8 cellular contexts compared by ENCODE assay signal in the genomic region with DNA sequence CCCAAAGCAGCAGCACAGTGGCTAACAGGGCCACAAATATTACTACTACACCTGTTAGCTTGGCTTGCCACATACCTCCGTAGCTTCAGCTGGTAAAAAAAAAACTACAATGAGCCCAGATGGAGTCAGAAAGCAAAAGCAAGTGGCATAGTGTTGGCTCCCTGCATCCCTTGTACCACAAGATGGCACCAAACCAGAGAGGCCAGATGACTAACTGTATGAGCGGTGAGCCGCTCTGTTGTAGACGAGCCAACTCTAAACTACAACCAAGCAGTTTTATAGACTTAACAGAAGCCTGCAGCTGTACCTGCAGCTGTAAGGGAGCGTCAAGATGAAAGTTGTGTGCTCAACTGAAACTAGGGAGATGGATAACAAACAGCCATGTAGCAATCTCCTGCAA.
A peak's percentile ranks its signal among the peaks of the same experiment; 100 is the strongest.
DNase-seq lines count a peak whose midpoint lies in the region; ATAC-seq and TF ChIP-seq lines count a peak whose summit lies in the region.

No MANE protein-coding gene starts in this region.

- no peaks in the 10 kb centered on the region for H3K4me1 ChIP-seq in esophagus muscularis mucosa

- H3K4me1 Mint-ChIP-seq in activated T-helper 17 cell treated with anti-CD3 and anti-CD28 coated beads, Interleukin-2, amount 50 U/mL, for 72 hours = no peaks in the 10 kb centered on the region

- H3K9me3 ChIP-seq in esophagus muscularis mucosa = no peaks in the 10 kb centered on the region

- peak in 1 of 3 experiments; percentile 18 for TF ChIP-seq CTCF in esophagus muscularis mucosa (IDR thresholded peaks at IDR 0.05)

- peak; percentile 50 for ATAC-seq in HG02588 (IDR thresholded peaks at IDR 0.05; ENCODE audit: unreplicated experiment)
- ATAC-seq in activated T-helper 17 cell treated with anti-CD3 and anti-CD28 coated beads, Interleukin-2, amount 50 U/mL, for 72 hours (replicated peaks) = peak; percentile 35
- no peak for ATAC-seq in HG03039 (IDR thresholded peaks at IDR 0.05; ENCODE audit: unreplicated experiment)
- no peak for ATAC-seq in HG02642 (IDR thresholded peaks at IDR 0.05; ENCODE audit: poor library complexity, unreplicated experiment)
- ATAC-seq in Right ventricle myocardium inferior = no peak

- H3K4me3 Mint-ChIP-seq in activated T-helper 17 cell treated with anti-CD3 and anti-CD28 coated beads, Interleukin-2, amount 50 U/mL, for 72 hours = no peak overlapping the region

- H3K27me3 Mint-ChIP-seq in activated T-helper 17 cell treated with anti-CD3 and anti-CD28 coated beads, Interleukin-2, amount 50 U/mL, for 72 hours = peaks cover 17% of the 10 kb centered on the region

- no peak for TF ChIP-seq EP300 in esophagus muscularis mucosa (IDR thresholded peaks at IDR 0.05)

- no peak overlapping the region for H3K4me3 ChIP-seq in esophagus muscularis mucosa

- no peak overlapping the region for H3K27ac ChIP-seq in esophagus muscularis mucosa (replicated peaks in 1 of 4)

- no peak for TF ChIP-seq POLR2A in esophagus muscularis mucosa (IDR thresholded peaks at IDR 0.05; ENCODE audit: low read depth)

- WGBS in esophagus muscularis mucosa = 56% methylated on average over 5 of the region's 5 CpGs

- H3K27ac Mint-ChIP-seq in activated T-helper 17 cell treated with anti-CD3 and anti-CD28 coated beads, Interleukin-2, amount 50 U/mL, for 72 hours = no peak overlapping the region

- no peaks in the 10 kb centered on the region for H3K36me3 ChIP-seq in esophagus muscularis mucosa

- no peaks in the 10 kb centered on the region for H3K36me3 Mint-ChIP-seq in activated T-helper 17 cell treated with anti-CD3 and anti-CD28 coated beads, Interleukin-2, amount 50 U/mL, for 72 hours (ENCODE audit: low read depth)

- H3K27me3 ChIP-seq in esophagus muscularis mucosa = no peaks in the 10 kb centered on the region

- intact Hi-C loops in esophagus muscularis mucosa (cut with DNase I) = no loop called here
- intact Hi-C loops in Right ventricle myocardium inferior (cut with DNase I) = no loop called here

- no peaks in the 10 kb centered on the region for H3K9me3 Mint-ChIP-seq in activated T-helper 17 cell treated with anti-CD3 and anti-CD28 coated beads, Interleukin-2, amount 50 U/mL, for 72 hours

- DNase-seq in Daoy (ENCODE audit: low read depth) (peak; percentile 56), medulla oblongata (ENCODE audit: extremely low spot score) (peak; percentile 41), esophagus muscularis mucosa (ENCODE audit: extremely low spot score) (no peak), Right ventricle myocardium inferior (ENCODE audit: missing footprints) (no peak)

Comparison
In these comparisons a context has a peak if more than half of its experiments do, and no peak if none do; other contexts are left out.
1. DNase-seq: peak in Daoy (single experiment) and medulla oblongata (single experiment); none in esophagus muscularis mucosa (single experiment) and Right ventricle myocardium inferior (single experiment).
2. ATAC-seq: peak in HG02588 (single experiment) and activated T-helper 17 cell treated with anti-CD3 and anti-CD28 coated beads, Interleukin-2, amount 50 U/mL, for 72 hours (single experiment); none in HG03039 (single experiment), HG02642 (single experiment) and Right ventricle myocardium inferior (single experiment).